Comparison of ENCODE assay signal across 8 cellular contexts in the genomic region with DNA sequence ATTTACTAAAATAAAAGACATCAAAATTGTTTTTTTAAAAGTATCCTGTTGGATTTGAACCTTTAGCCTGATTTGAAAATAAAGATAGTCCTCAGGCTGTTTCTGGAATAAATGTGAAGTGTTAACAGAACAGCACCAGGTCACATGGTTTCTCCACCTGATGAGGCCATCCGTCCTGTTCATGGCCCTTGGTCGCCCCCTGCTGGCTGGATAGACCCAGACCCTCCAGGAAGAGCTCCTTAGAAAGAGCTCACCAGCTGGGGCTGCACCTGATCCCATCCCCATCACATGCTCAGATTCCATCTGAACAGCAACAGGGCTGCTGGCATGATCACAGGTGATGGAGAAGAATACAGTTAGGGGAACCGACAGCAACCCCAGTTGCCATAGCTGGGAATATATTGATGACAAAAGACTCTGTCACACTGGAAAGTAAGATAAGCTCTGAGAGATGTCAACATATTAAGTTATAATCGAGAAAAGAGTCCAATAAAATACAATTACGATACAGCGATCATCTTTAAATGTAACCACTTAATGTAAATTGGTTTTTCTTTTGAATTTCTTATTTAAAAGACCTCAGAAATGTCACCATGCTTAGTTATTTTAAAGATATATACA. TPM values are rescaled to one million over a fixed set of nuclear protein-coding genes. Genes with fewer than 3 reads are reported as not detected.
DNase-seq lines count a peak whose midpoint lies in the region; TF ChIP-seq lines count a peak whose summit lies in the region.

No MANE protein-coding gene starts in this region.

- no peak overlapping the region for H2BK5ac ChIP-seq in H9 (ENCODE audit: insufficient read length, low read length)

- no peak overlapping the region for H3K4me3 Mint-ChIP-seq in H9

- H3K23me2 ChIP-seq in H9 (ENCODE audit: insufficient read length, low read depth, low read length, poor library complexity, severe bottlenecking) = no peaks in the 10 kb centered on the region

- H2BK15ac ChIP-seq in H9 (ENCODE audit: low read depth, low read length) = no peak overlapping the region

- TF ChIP-seq POLR2A in ovary (IDR thresholded peaks at IDR 0.05) (no peak), transverse colon (IDR thresholded peaks at IDR 0.05) (no peak)

- no peak overlapping the region for H4K91ac ChIP-seq in H9 (ENCODE audit: insufficient read length, low read depth, low read length)

- WGBS in H9 (ENCODE audit: extremely low coverage, insufficient read length, low lambda C conversion rate) = no CpG with 5 or more reads among the region's 6 CpGs
- 38 to 44% (median 41%) methylated on average over 6 of the region's 6 CpGs for WGBS in ovary, 3 donors
- 34 to 36% methylated on average over 5 to 6 of the region's 6 CpGs for WGBS in transverse colon (ENCODE audit: low coverage in 1 of 2), 2 donors

- H2AFZ ChIP-seq in H9 (ENCODE audit: low read length) = no peak overlapping the region

- H4K8ac ChIP-seq in H9 (replicated peaks; ENCODE audit: insufficient read length, low read depth, low read length) = no peak overlapping the region

- no peak overlapping the region for H3K18ac ChIP-seq in H9 (ENCODE audit: insufficient read length, low read depth, low read length)

- DNase-seq in GM03348 (ENCODE audit: low spot score) (peak; percentile 81), H9 (peak; percentile 94), LoVo (ENCODE audit: low spot score) (peak; percentile 88), SHP77 treated with DMSO at 0.1 percent for 48 hours (lab: John Stamatoyannopoulos, UW) (peak; percentile 37), foreskin melanocyte (peak; percentile 55), ovary (peak; percentile 64 to 87 (median 81)), transverse colon (peak; percentile 91)
- peak; percentile 69 for DNase-seq in activated effector memory CD4-positive, alpha-beta T cell treated with Interleukin-2 at 50 U/mL for 16 hours

- no peaks in the 10 kb centered on the region for H3K36me3 Mint-ChIP-seq in H9 (ENCODE audit: insufficient read depth in 1 of 3, low read depth in 3 of 3)

- intact Hi-C loops in ovary (cut with DNase I) (no loop called here), transverse colon (cut with DNase I; ENCODE audit: low total_unique reads) (no loop called here)

- TF ChIP-seq CTCF in H9 (conservative IDR thresholded peaks at IDR 0.05) (peak; percentile 96), ovary (IDR thresholded peaks at IDR 0.05) (peak; percentile 38 to 54 (median 47)), transverse colon (IDR thresholded peaks at IDR 0.05) (peak; percentile 72 to 82 (median 79))

- no peaks in the 10 kb centered on the region for H3K9me3 ChIP-seq in H9 (ENCODE audit: control insufficient read depth, low read depth, low read length)
- no peaks in the 10 kb centered on the region for H3K9me3 ChIP-seq in ovary
- H3K9me3 ChIP-seq in transverse colon = no peaks in the 10 kb centered on the region

- H3K27ac ChIP-seq in H9 (ENCODE audit: insufficient read length, low read depth, low read length) = no peak overlapping the region
- H3K27ac ChIP-seq in ovary = no peak overlapping the region
- no peak overlapping the region for H3K27ac ChIP-seq in transverse colon

- H3K79me1 ChIP-seq in H9 (ENCODE audit: insufficient read depth, low read depth, low read length, poor library complexity, severe bottlenecking) = no peaks in the 10 kb centered on the region

- no peaks in the 10 kb centered on the region for H3K79me2 ChIP-seq in H9 (ENCODE audit: insufficient read depth, low read length)

- H3K27ac Mint-ChIP-seq in H9 = no peak overlapping the region

- no peak overlapping the region for H2BK20ac ChIP-seq in H9 (ENCODE audit: low read depth, low read length, poor library complexity, severe bottlenecking)

- no peak overlapping the region for H3K23ac ChIP-seq in H9 (ENCODE audit: insufficient read length, low read depth, low read length)

- H3K4me1 ChIP-seq in H9 (ENCODE audit: insufficient read depth, low read length) = no peaks in the 10 kb centered on the region
- H3K4me1 ChIP-seq in ovary (ENCODE audit: insufficient read depth) = no peaks in the 10 kb centered on the region
- H3K4me1 ChIP-seq in transverse colon = no peaks in the 10 kb centered on the region

- in situ Hi-C loops in transverse colon (cut with MboI; ENCODE audit: low pct_ligation_motif_present in 1 of 4, low pct_unique_long_range_greater_than_20kb in 1 of 4, low sequenced_read_pairs in 3 of 4) = no loop called here

- H2AK5ac ChIP-seq in H9 (ENCODE audit: insufficient read length, low read length) = no peak overlapping the region

- no peak overlapping the region for H3K14ac ChIP-seq in H9 (ENCODE audit: insufficient read depth, low read length)

- H3K9me3 Mint-ChIP-seq in H9 = no peaks in the 10 kb centered on the region

- no peaks in the 10 kb centered on the region for H3K4me1 Mint-ChIP-seq in H9

- H4K5ac ChIP-seq in H9 (ENCODE audit: insufficient read length, low read depth, low read length) = no peak overlapping the region

- no peaks in the 10 kb centered on the region; the same call in 1 of the 2 replicates for H3K27me3 Mint-ChIP-seq in H9 (ENCODE audit: low read depth)

- H3K4ac ChIP-seq in H9 (ENCODE audit: low read depth, low read length) = no peak overlapping the region

- no peak overlapping the region for H2BK12ac ChIP-seq in H9 (ENCODE audit: insufficient read length, low read depth, low read length)

- H2BK120ac ChIP-seq in H9 (ENCODE audit: low read depth, low read length, poor library complexity, severe bottlenecking) = no peak overlapping the region

- H3K4me3 ChIP-seq in ovary (no peak overlapping the region), transverse colon (no peak overlapping the region)

- H3K4me2 ChIP-seq in H9 (ENCODE audit: insufficient read depth, insufficient read length, low read length) = no peak overlapping the region

- H3T11ph ChIP-seq in H9 (ENCODE audit: low read length) = no peak overlapping the region

- H3K27me3 ChIP-seq in H9 (ENCODE audit: insufficient read depth, low read length) (no peaks in the 10 kb centered on the region), ovary (no peaks in the 10 kb centered on the region), transverse colon (no peaks in the 10 kb centered on the region)

- no peaks in the 10 kb centered on the region for H4K20me1 ChIP-seq in H9 (ENCODE audit: control insufficient read depth, insufficient read depth, insufficient read length)

- TF ChIP-seq EP300 in ovary (IDR thresholded peaks at IDR 0.05) = no peak
- no peak for TF ChIP-seq EP300 in transverse colon (IDR thresholded peaks at IDR 0.05; ENCODE audit: low read depth)

- no peaks in the 10 kb centered on the region for H3K36me3 ChIP-seq in ovary
- H3K36me3 ChIP-seq in transverse colon = no peaks in the 10 kb centered on the region

- no peak overlapping the region for H3K9ac ChIP-seq in H9 (ENCODE audit: extremely low read depth, insufficient read length, low read length)

- H3K56ac ChIP-seq in H9 (ENCODE audit: insufficient read length, low read depth, low read length) = no peak overlapping the region

RNA-seq across cellular contexts. Expression of a gene that starts 4.8 kb away (rescaled TPM):
- total RNA-seq in H9 (2021) = not detected in 2 replicates
- not detected for total RNA-seq in ovary
- not detected for polyA plus RNA-seq in ovary
- total RNA-seq in transverse colon = not detected

RNA-seq across cellular contexts. Expression of a gene that starts 18.4 kb away (rescaled TPM):
- total RNA-seq in H9 (2021) = not detected in 2 replicates
- total RNA-seq in ovary = not detected
- not detected for polyA plus RNA-seq in ovary
- not detected for total RNA-seq in transverse colon

RNA-seq across cellular contexts. Expression of a gene that starts 41.7 kb away (rescaled TPM):
- total RNA-seq in H9 (2021) = not detected in 2 replicates
- total RNA-seq in ovary = not detected
- polyA plus RNA-seq in ovary = not detected
- not detected for total RNA-seq in transverse colon

RNA-seq across cellular contexts. Expression of a gene that starts 55.4 kb away (rescaled TPM):
- total RNA-seq in H9 (2021) (4.8 and 6.2 TPM in 2 replicates), ovary (10 to 100 TPM in 1 of 7 donors, 1 to 10 TPM in 5, under 1 TPM in 1; 0.92 to 11.1 (median 1.5) TPM), transverse colon (10 to 100 TPM in 3 of 4 donors, 1 to 10 TPM in 1; 7.8 to 63.3 (median 34.1) TPM)
- 1 to 10 TPM; 1.2 to 1.7 TPM for polyA plus RNA-seq in ovary

RNA-seq across cellular contexts. Expression of a gene that starts 58.2 kb away (rescaled TPM):
- total RNA-seq in H9 (2021) (0.13 TPM in 1 of 2 replicates, not detected in the other), ovary (not detected), transverse colon (not detected)
- polyA plus RNA-seq in ovary = not detected

Comparison
In these comparisons a context has a peak if more than half of its experiments do, and no peak if none do; other contexts are left out.
1. DNase-seq: peak in every context shown above with its lines; median percentile 94 in H9; 91 in transverse colon; 88 in LoVo; 81 in GM03348; 81 in ovary; 69 in activated effector memory CD4-positive, alpha-beta T cell treated with Interleukin-2 at 50 U/mL for 16 hours; 55 in foreskin melanocyte; 37 in SHP77 treated with DMSO at 0.1 percent for 48 hours.